In the genomic region with DNA sequence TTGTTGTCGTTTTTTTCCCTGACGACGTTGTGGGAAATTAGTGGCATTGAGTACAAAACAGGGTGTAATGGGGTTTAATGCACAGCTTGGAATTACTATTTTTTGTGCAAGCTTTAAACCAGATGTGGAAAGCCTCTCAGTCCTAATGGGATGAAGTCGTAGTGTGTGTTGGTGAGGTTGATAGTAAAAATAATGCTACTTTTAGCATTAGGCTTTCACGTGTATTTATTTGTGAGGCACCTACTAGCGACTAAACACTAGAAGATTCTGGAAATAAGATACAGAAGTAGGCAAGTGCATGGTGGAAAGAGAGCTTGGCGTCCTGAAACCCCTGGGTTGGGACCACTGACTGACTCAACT, we compare ENCODE assay signal across 8 cellular contexts. TPM values are rescaled to one million over a fixed set of nuclear protein-coding genes. Genes with fewer than 3 reads are reported as not detected.
DNase-seq lines count a peak whose midpoint lies in the region; ATAC-seq and TF ChIP-seq lines count a peak whose summit lies in the region.

No MANE protein-coding gene starts in this region.

- H2AFZ ChIP-seq in OCI-LY3 (ENCODE audit: low read depth, low read length), result peak overlapping the region; percentile 84

- H3K4me2 ChIP-seq in OCI-LY3 (ENCODE audit: low read length), result peak overlapping the region; percentile 94

- H3K27me3 Mint-ChIP-seq in CD4-positive, CD25-positive, alpha-beta regulatory T cell, result peaks cover 19% of the 10 kb centered on the region
- H3K27me3 Mint-ChIP-seq in endothelial cell (ENCODE audit: unreplicated experiment) (no peaks in the 10 kb centered on the region), neural crest cell (ENCODE audit: low read depth) (peaks cover 19% of the 10 kb centered on the region)

- in situ Hi-C loops in GM13976 (cut with MboI; ENCODE audit: low sequenced_read_pairs, unreplicated experiment), result no loop called here

- ATAC-seq in CD4-positive, CD25-positive, alpha-beta regulatory T cell (ENCODE audit: low read depth in 2 of 2), result no peak

- H3K9ac ChIP-seq in OCI-LY3 (ENCODE audit: low read length), result peak overlapping the region; percentile 84

- no peak for DNase-seq in CD4-positive, CD25-positive, alpha-beta regulatory T cell
- DNase-seq in endothelial cell (ENCODE audit: low spot score) (no peak), neural crest cell (ENCODE audit: low read depth, low spot score) (no peak), GM13976 (ENCODE audit: low spot score) (no peak), EL (no peak), NCI-H748 treated with DMSO at 0.1 percent for 48 hours (lab: John Stamatoyannopoulos, UW) (no peak), NCI-H774 (lab: John Stamatoyannopoulos, UW) (no peak)

- peaks cover 20% of the 10 kb centered on the region for H3K4me1 ChIP-seq in CD4-positive, CD25-positive, alpha-beta regulatory T cell (ENCODE audit: control insufficient read depth, insufficient read depth, low read length, poor library complexity, severe bottlenecking)
- peaks cover 17% of the 10 kb centered on the region for H3K4me1 ChIP-seq in OCI-LY3 (ENCODE audit: low read length)

- peaks cover 6% of the 10 kb centered on the region for H3K36me3 ChIP-seq in CD4-positive, CD25-positive, alpha-beta regulatory T cell (ENCODE audit: control insufficient read depth, insufficient read depth, low read length)
- H3K36me3 ChIP-seq in OCI-LY3 (replicated peaks; ENCODE audit: low read depth, low read length), result peaks cover 5% of the 10 kb centered on the region

- peak overlapping the region; percentile 95 to 98 (median 97) for H3K27ac Mint-ChIP-seq in CD4-positive, CD25-positive, alpha-beta regulatory T cell
- H3K27ac Mint-ChIP-seq in endothelial cell (ENCODE audit: unreplicated experiment), result peak overlapping the region; percentile 54
- peak overlapping the region; percentile 96 for H3K27ac Mint-ChIP-seq in neural crest cell (ENCODE audit: unreplicated experiment)

- H3K4me1 Mint-ChIP-seq in CD4-positive, CD25-positive, alpha-beta regulatory T cell, result peaks cover 21 to 47% (median 30%) of the 10 kb centered on the region in 4 donors
- H3K4me1 Mint-ChIP-seq in endothelial cell (ENCODE audit: unreplicated experiment), result peaks cover 17% of the 10 kb centered on the region
- peaks cover 37% of the 10 kb centered on the region for H3K4me1 Mint-ChIP-seq in neural crest cell

- H3K27me3 ChIP-seq in CD4-positive, CD25-positive, alpha-beta regulatory T cell (ENCODE audit: control insufficient read depth, insufficient read depth, low read length), result no peaks in the 10 kb centered on the region
- H3K27me3 ChIP-seq in OCI-LY3 (ENCODE audit: low read depth, low read length), result no peaks in the 10 kb centered on the region

- H3K36me3 Mint-ChIP-seq in CD4-positive, CD25-positive, alpha-beta regulatory T cell, result peaks cover 5% of the 10 kb centered on the region
- H3K36me3 Mint-ChIP-seq in endothelial cell (ENCODE audit: low read depth, unreplicated experiment) (peaks cover 3% of the 10 kb centered on the region), neural crest cell (ENCODE audit: low read depth) (peaks cover 22% of the 10 kb centered on the region)

- H3K27ac ChIP-seq in CD4-positive, CD25-positive, alpha-beta regulatory T cell (ENCODE audit: insufficient read depth, low read length, poor library complexity, severe bottlenecking), result peak overlapping the region; percentile 76
- H3K27ac ChIP-seq in OCI-LY3 (ENCODE audit: low read length), result peak overlapping the region; percentile 24; the same call in 1 of the 2 replicates

- peak overlapping the region; percentile 96 to 98 (median 98) for H3K4me3 Mint-ChIP-seq in CD4-positive, CD25-positive, alpha-beta regulatory T cell
- H3K4me3 Mint-ChIP-seq in endothelial cell (ENCODE audit: unreplicated experiment) (peak overlapping the region; percentile 99), neural crest cell (peak overlapping the region; percentile 96)

- H3K4me3 ChIP-seq in CD4-positive, CD25-positive, alpha-beta regulatory T cell (ENCODE audit: low read depth, low read length), result peak overlapping the region; percentile 96
- peak overlapping the region; percentile 88 for H3K4me3 ChIP-seq in OCI-LY3 (ENCODE audit: low read length)

- H3K79me2 ChIP-seq in OCI-LY3 (ENCODE audit: low read length), result peaks cover 48% of the 10 kb centered on the region

- no peaks in the 10 kb centered on the region for H3K9me3 ChIP-seq in CD4-positive, CD25-positive, alpha-beta regulatory T cell (ENCODE audit: control insufficient read depth in 2 of 2, low read length in 2 of 2)
- H3K9me3 ChIP-seq in OCI-LY3 (ENCODE audit: insufficient read depth, low read length), result no peaks in the 10 kb centered on the region

- H3K9me3 Mint-ChIP-seq in CD4-positive, CD25-positive, alpha-beta regulatory T cell, result peaks cover 0 to 4% (median 0%) of the 10 kb centered on the region in 7 donors
- H3K9me3 Mint-ChIP-seq in endothelial cell (ENCODE audit: unreplicated experiment) (peaks cover 4% of the 10 kb centered on the region), neural crest cell (peaks cover 12% of the 10 kb centered on the region)

- no peaks in the 10 kb centered on the region for H4K20me1 ChIP-seq in OCI-LY3 (ENCODE audit: insufficient read depth, low read length)

- TF ChIP-seq CTCF in OCI-LY3 (IDR thresholded peaks at IDR 0.05; ENCODE audit: low read depth, low read length) (no peak), endothelial cell (IDR thresholded peaks at IDR 0.05; ENCODE audit: unreplicated experiment) (no peak), neural crest cell (conservative IDR thresholded peaks at IDR 0.05) (no peak), GM13976 (IDR thresholded peaks at IDR 0.05; ENCODE audit: borderline replicate concordance, control extremely low read depth, extremely low read depth, insufficient read depth, missing control alignments) (no peak)

RNA-seq across cellular contexts. Expression of a gene that starts 0.6 kb away (rescaled TPM):
- total RNA-seq in CD4-positive, CD25-positive, alpha-beta regulatory T cell, result 16.7 TPM
- 10 to 100 TPM; 19.4 to 30.0 (median 29.1) TPM for polyA plus RNA-seq in CD4-positive, CD25-positive, alpha-beta regulatory T cell
- total RNA-seq in endothelial cell (ENCODE audit: unreplicated experiment) (16.7 TPM), neural crest cell (27.9 and 31.3 TPM in 2 replicates)
